1 cellular context compared by ENCODE assay signal in the genomic region with DNA sequence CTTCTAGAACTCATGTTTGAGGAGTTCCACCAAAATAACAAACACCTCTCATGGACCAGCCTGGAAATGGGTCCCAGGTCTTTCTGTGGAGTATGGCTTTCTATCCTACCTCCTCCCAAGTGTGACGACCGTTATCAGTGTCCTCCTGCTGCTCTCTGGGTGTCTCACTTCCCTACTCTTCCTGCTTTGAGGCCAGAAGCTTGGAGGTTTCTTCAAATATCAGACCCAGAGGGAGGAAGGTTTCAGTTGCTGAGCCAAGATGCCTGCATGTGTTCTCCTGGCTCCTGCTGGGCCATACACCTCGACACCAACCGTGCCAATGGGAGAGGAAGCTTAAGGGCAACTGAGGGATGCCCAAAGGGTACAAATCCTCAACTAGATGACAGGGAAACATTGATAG.
TF ChIP-seq lines count a peak whose summit lies in the region.

No MANE protein-coding gene starts in this region.

TF ChIP-seq in K562, 482 proteins besides CTCF, POLR2A, EP300 and RAD21 (continued from another document):
- TF ChIP-seq TEAD4 (IDR thresholded peaks at IDR 0.05; ENCODE audit: low read length) (peak; percentile 49; the same call in 1 of the 2 replicates), TEAD4 (CRISPR knock-in tag; IDR thresholded peaks at IDR 0.05; ENCODE audit: borderline replicate concordance) (no peak), SRSF1 (IDR thresholded peaks at IDR 0.05; ENCODE audit: low read depth, low read length) (no peak), RCOR1 (IDR thresholded peaks at IDR 0.05; ENCODE audit: borderline replicate concordance in 1 of 2, low read depth in 2 of 2, low read length in 2 of 2) (peak in 1 of 2 experiments; percentile 62; a peak in 2 of 4 replicates), MYNN (IDR thresholded peaks at IDR 0.05) (no peak), MYNN (CRISPR knock-in tag; IDR thresholded peaks at IDR 0.05) (no peak), SMARCE1 (IDR thresholded peaks at IDR 0.05) (no peak), ZNF263 (CRISPR knock-in tag; IDR thresholded peaks at IDR 0.05; ENCODE audit: borderline replicate concordance) (0 out of 2 replicates have a peak, but pooled peaks have one; percentile 36), CREBBP (IDR thresholded peaks at IDR 0.05; ENCODE audit: low read depth, low read length) (no peak), ELF4 (CRISPR knock-in tag; IDR thresholded peaks at IDR 0.05) (no peak), EHMT2 (IDR thresholded peaks at IDR 0.05) (peak; percentile 33; the same call in 1 of the 2 replicates), ZNF239 (CRISPR knock-in tag; IDR thresholded peaks at IDR 0.05) (no peak), YY1 (IDR thresholded peaks at IDR 0.05; ENCODE audit: borderline replicate concordance in 1 of 3, control insufficient read depth in 1 of 3, extremely low read depth in 1 of 3, insufficient read depth in 3 of 3, insufficient read length in 1 of 3, insufficient replicate concordance in 2 of 3, low read depth in 1 of 3, low read length in 2 of 3) (no peak), ARID1B (IDR thresholded peaks at IDR 0.05) (peak; percentile 75), SMAD4 (CRISPR knock-in tag; conservative IDR thresholded peaks at IDR 0.05) (0 out of 2 replicates have a peak, but pooled peaks have one; percentile 21), SAFB (IDR thresholded peaks at IDR 0.05; ENCODE audit: borderline replicate concordance, low read depth, low read length) (no peak), ZNF764 (CRISPR knock-in tag; IDR thresholded peaks at IDR 0.05; ENCODE audit: low read depth) (no peak), DDX20 (tag; IDR thresholded peaks at IDR 0.05; ENCODE audit: low read depth) (no peak), CBFA2T3 (IDR thresholded peaks at IDR 0.05) (peak; percentile 58), MAZ (CRISPR knock-in tag; conservative IDR thresholded peaks at IDR 0.05 in 1 of 2, IDR thresholded peaks at IDR 0.05 in 1 of 2) (no peak), ZNF175 (CRISPR knock-in tag; IDR thresholded peaks at IDR 0.05; ENCODE audit: low read depth) (no peak), CXXC5 (CRISPR knock-in tag; IDR thresholded peaks at IDR 0.05) (peak; percentile 40; the same call in 1 of the 2 replicates), PURB (CRISPR knock-in tag; IDR thresholded peaks at IDR 0.05; ENCODE audit: low read depth) (no peak), ESRRA (IDR thresholded peaks at IDR 0.05; ENCODE audit: borderline replicate concordance, low read depth) (no peak), THRAP3 (IDR thresholded peaks at IDR 0.05; ENCODE audit: borderline replicate concordance) (no peak), ZNF766 (CRISPR knock-in tag; conservative IDR thresholded peaks at IDR 0.05) (peak; percentile 98), BRD9 (IDR thresholded peaks at IDR 0.05; ENCODE audit: low read depth, partially characterized antibody) (no peak), ERF (CRISPR knock-in tag; IDR thresholded peaks at IDR 0.05) (0 out of 2 replicates have a peak, but pooled peaks have one; percentile 75), HDGF (IDR thresholded peaks at IDR 0.05) (no peak), NCOR1 (IDR thresholded peaks at IDR 0.05) (peak; percentile 18; the same call in 1 of the 2 replicates), GABPB2 (CRISPR knock-in tag; conservative IDR thresholded peaks at IDR 0.05) (no peak), HDAC2 (IDR thresholded peaks at IDR 0.05) (no peak), SPI1 (IDR thresholded peaks at IDR 0.05; ENCODE audit: borderline replicate concordance, low read depth, low read length) (peak; percentile 86), ZNF384 (IDR thresholded peaks at IDR 0.05; ENCODE audit: low read depth, low read length) (no peak), SRSF7 (optimal IDR thresholded peaks at IDR 0.05; ENCODE audit: low read depth, low read length) (no peak), SMC3 (conservative IDR thresholded peaks at IDR 0.05; ENCODE audit: insufficient read depth, low read depth, low read length) (no peak), KLF16 (IDR thresholded peaks at IDR 0.05) (0 out of 2 replicates have a peak, but pooled peaks have one; percentile 12), ZNF324 (CRISPR knock-in tag; IDR thresholded peaks at IDR 0.05) (no peak), ASH1L (IDR thresholded peaks at IDR 0.05; ENCODE audit: borderline replicate concordance, low read depth, partially characterized antibody) (no peak), SETDB1 (IDR thresholded peaks at IDR 0.05; ENCODE audit: low read length) (no peak)
- TF ChIP-seq, protein P1, sequence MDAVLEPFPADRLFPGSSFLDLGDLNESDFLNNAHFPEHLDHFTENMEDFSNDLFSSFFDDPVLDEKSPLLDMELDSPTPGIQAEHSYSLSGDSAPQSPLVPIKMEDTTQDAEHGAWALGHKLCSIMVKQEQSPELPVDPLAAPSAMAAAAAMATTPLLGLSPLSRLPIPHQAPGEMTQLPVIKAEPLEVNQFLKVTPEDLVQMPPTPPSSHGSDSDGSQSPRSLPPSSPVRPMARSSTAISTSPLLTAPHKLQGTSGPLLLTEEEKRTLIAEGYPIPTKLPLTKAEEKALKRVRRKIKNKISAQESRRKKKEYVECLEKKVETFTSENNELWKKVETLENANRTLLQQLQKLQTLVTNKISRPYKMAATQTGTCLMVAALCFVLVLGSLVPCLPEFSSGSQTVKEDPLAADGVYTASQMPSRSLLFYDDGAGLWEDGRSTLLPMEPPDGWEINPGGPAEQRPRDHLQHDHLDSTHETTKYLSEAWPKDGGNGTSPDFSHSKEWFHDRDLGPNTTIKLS (IDR thresholded peaks at IDR 0.05; ENCODE audit: borderline replicate concordance, low read depth), result no peak
- TF ChIP-seq, protein P2, sequence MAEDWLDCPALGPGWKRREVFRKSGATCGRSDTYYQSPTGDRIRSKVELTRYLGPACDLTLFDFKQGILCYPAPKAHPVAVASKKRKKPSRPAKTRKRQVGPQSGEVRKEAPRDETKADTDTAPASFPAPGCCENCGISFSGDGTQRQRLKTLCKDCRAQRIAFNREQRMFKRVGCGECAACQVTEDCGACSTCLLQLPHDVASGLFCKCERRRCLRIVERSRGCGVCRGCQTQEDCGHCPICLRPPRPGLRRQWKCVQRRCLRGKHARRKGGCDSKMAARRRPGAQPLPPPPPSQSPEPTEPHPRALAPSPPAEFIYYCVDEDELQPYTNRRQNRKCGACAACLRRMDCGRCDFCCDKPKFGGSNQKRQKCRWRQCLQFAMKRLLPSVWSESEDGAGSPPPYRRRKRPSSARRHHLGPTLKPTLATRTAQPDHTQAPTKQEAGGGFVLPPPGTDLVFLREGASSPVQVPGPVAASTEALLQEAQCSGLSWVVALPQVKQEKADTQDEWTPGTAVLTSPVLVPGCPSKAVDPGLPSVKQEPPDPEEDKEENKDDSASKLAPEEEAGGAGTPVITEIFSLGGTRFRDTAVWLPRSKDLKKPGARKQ (CRISPR knock-in tag; IDR thresholded peaks at IDR 0.05), result no peak
- TF ChIP-seq, protein P3, sequence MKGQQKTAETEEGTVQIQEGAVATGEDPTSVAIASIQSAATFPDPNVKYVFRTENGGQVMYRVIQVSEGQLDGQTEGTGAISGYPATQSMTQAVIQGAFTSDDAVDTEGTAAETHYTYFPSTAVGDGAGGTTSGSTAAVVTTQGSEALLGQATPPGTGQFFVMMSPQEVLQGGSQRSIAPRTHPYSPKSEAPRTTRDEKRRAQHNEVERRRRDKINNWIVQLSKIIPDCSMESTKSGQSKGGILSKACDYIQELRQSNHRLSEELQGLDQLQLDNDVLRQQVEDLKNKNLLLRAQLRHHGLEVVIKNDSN (CRISPR knock-in tag; IDR thresholded peaks at IDR 0.05), result no peak
- TF ChIP-seq, protein P4, sequence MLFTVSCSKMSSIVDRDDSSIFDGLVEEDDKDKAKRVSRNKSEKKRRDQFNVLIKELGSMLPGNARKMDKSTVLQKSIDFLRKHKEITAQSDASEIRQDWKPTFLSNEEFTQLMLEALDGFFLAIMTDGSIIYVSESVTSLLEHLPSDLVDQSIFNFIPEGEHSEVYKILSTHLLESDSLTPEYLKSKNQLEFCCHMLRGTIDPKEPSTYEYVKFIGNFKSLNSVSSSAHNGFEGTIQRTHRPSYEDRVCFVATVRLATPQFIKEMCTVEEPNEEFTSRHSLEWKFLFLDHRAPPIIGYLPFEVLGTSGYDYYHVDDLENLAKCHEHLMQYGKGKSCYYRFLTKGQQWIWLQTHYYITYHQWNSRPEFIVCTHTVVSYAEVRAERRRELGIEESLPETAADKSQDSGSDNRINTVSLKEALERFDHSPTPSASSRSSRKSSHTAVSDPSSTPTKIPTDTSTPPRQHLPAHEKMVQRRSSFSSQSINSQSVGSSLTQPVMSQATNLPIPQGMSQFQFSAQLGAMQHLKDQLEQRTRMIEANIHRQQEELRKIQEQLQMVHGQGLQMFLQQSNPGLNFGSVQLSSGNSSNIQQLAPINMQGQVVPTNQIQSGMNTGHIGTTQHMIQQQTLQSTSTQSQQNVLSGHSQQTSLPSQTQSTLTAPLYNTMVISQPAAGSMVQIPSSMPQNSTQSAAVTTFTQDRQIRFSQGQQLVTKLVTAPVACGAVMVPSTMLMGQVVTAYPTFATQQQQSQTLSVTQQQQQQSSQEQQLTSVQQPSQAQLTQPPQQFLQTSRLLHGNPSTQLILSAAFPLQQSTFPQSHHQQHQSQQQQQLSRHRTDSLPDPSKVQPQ (CRISPR knock-in tag; IDR thresholded peaks at IDR 0.05; ENCODE audit: borderline replicate concordance), result peak; percentile 38; the same call in 1 of the 2 replicates
- TF ChIP-seq, protein P5, sequence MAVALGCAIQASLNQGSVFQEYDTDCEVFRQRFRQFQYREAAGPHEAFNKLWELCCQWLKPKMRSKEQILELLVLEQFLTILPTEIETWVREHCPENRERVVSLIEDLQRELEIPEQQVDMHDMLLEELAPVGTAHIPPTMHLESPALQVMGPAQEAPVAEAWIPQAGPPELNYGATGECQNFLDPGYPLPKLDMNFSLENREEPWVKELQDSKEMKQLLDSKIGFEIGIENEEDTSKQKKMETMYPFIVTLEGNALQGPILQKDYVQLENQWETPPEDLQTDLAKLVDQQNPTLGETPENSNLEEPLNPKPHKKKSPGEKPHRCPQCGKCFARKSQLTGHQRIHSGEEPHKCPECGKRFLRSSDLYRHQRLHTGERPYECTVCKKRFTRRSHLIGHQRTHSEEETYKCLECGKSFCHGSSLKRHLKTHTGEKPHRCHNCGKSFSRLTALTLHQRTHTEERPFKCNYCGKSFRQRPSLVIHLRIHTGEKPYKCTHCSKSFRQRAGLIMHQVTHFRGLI (CRISPR knock-in tag; IDR thresholded peaks at IDR 0.05), result no peak
TF ChIP-seq in K562: peak in this region for 32.
